12 cellular contexts compared by ENCODE assay signal in genomic region chr2:99880148-99880983, GRCh38.
DNase-seq lines count a peak whose midpoint lies in the region; ATAC-seq, FAIRE-seq and TF ChIP-seq lines count a peak whose summit lies in the region.
"Had no signal": no experiment of that assay in that cellular context is flagged by ENCODE, and none has a peak within 500 bp of the region (broad histone marks: within the 10 kb centered on the region; RNA-seq: fewer than 3 reads in every experiment).

No MANE protein-coding gene starts in this region.

- H3K36me3 ChIP-seq in lung (ENCODE audit: control insufficient read depth in 2 of 2, insufficient read depth in 2 of 2, low read length in 2 of 2): no peaks in the 10 kb centered on the region
- H3K36me3 ChIP-seq: heart right ventricle had no signal

- no peaks in the 10 kb centered on the region for H3K9me3 ChIP-seq in lung (ENCODE audit: control insufficient read depth in 2 of 2, insufficient read depth in 1 of 2, low read length in 1 of 2)
- H3K9me3 ChIP-seq: heart right ventricle had no signal

- H3K4me1 ChIP-seq in lung (ENCODE audit: control insufficient read depth in 2 of 2, insufficient read depth in 2 of 2, low read length in 2 of 2): peaks cover 7 to 13% of the 10 kb centered on the region in 2 donors
- H3K4me1 ChIP-seq: parathyroid adenoma had no signal

- no peak overlapping the region for H3K27ac ChIP-seq in lung (ENCODE audit: low read depth in 1 of 2, low read length in 1 of 2)
- H3K27ac ChIP-seq: parathyroid adenoma had no signal

- H3K9me3 Mint-ChIP-seq in activated CD4-positive, alpha-beta T cell treated with anti-CD3 and anti-CD28 coated beads, Interleukin-2, amount 10 ng/mL, durations not matched to agents 24 days and 14 days: no peaks in the 10 kb centered on the region
- H3K9me3 Mint-ChIP-seq: activated naive CD8-positive, alpha-beta T cell treated with anti-CD3 and anti-CD28 coated beads, Interleukin-2, amount 10 ng/mL, durations not matched to agents 7 days and 5 days had no signal

- peak; percentile 91 for FAIRE-seq in HTR-8/SVneo (lab: Jason Lieb, UNC)

- H3K27me3 Mint-ChIP-seq in activated CD4-positive, alpha-beta T cell treated with anti-CD3 and anti-CD28 coated beads, Interleukin-2, amount 10 ng/mL, durations not matched to agents 24 days and 14 days: peaks cover 3% of the 10 kb centered on the region

- no peaks in the 10 kb centered on the region for H3K27me3 ChIP-seq in lung (ENCODE audit: control insufficient read depth, insufficient read depth)

- no peak overlapping the region for H3K4me3 Mint-ChIP-seq in activated CD4-positive, alpha-beta T cell treated with anti-CD3 and anti-CD28 coated beads, Interleukin-2, amount 10 ng/mL, durations not matched to agents 24 days and 14 days
- H3K4me3 Mint-ChIP-seq: activated naive CD8-positive, alpha-beta T cell treated with anti-CD3 and anti-CD28 coated beads, Interleukin-2, amount 10 ng/mL, durations not matched to agents 7 days and 5 days had no signal

- intact Hi-C loops in activated CD4-positive, alpha-beta T cell treated with anti-CD3 and anti-CD28 coated beads, Interleukin-2, amount 10 ng/mL, durations not matched to agents 24 days and 14 days (cut with micrococcal nuclease): no loop called here

- no peaks in the 10 kb centered on the region for H3K4me1 Mint-ChIP-seq in activated CD4-positive, alpha-beta T cell treated with anti-CD3 and anti-CD28 coated beads, Interleukin-2, amount 10 ng/mL, durations not matched to agents 24 days and 14 days
- H3K4me1 Mint-ChIP-seq: activated naive CD8-positive, alpha-beta T cell treated with anti-CD3 and anti-CD28 coated beads, Interleukin-2, amount 10 ng/mL, durations not matched to agents 7 days and 5 days had no signal

- ATAC-seq in lung (ENCODE audit: insufficient read depth, low FRiP score) (no peak), GM21360 (IDR thresholded peaks at IDR 0.05; ENCODE audit: unreplicated experiment) (no peak)

- WGBS in lung, 2 donors: 91 to 92% methylated on average over 17 of the region's 17 CpGs

- no peak overlapping the region for H3K27ac Mint-ChIP-seq in activated CD4-positive, alpha-beta T cell treated with anti-CD3 and anti-CD28 coated beads, Interleukin-2, amount 10 ng/mL, durations not matched to agents 24 days and 14 days
- H3K27ac Mint-ChIP-seq: activated naive CD8-positive, alpha-beta T cell treated with anti-CD3 and anti-CD28 coated beads, Interleukin-2, amount 10 ng/mL, durations not matched to agents 7 days and 5 days had no signal

- no peaks in the 10 kb centered on the region for H3K36me3 Mint-ChIP-seq in activated CD4-positive, alpha-beta T cell treated with anti-CD3 and anti-CD28 coated beads, Interleukin-2, amount 10 ng/mL, durations not matched to agents 24 days and 14 days (ENCODE audit: low read depth)
- H3K36me3 Mint-ChIP-seq: activated naive CD8-positive, alpha-beta T cell treated with anti-CD3 and anti-CD28 coated beads, Interleukin-2, amount 10 ng/mL, durations not matched to agents 7 days and 5 days had no signal

- peak overlapping the region; percentile 5 for H3K4me3 ChIP-seq in lung
- H3K4me3 ChIP-seq: heart right ventricle had no signal

- DNase-seq in AG08396 (ENCODE audit: low spot score) (peak; percentile 33), HTR-8/SVneo (ENCODE audit: insufficient read length, low spot score) (peak; percentile 57), astrocyte of the hippocampus (ENCODE audit: low read depth, low spot score) (peak; percentile 88), lung (ENCODE audit: low spot score) (no peak), GM10266 (ENCODE audit: extremely low spot score) (no peak)
- DNase-seq in activated CD4-positive, alpha-beta T cell treated with anti-CD3 and anti-CD28 coated beads, Interleukin-2, amount 10 ng/mL, durations not matched to agents 24 days and 14 days: no peak
- DNase-seq in stimulated activated CD8-positive, alpha-beta memory T cell treated with anti-CD3 and anti-CD28 coated beads, Interleukin-4, amount 100 ng/mL, for 48 hours: no peak
- DNase-seq: activated naive CD8-positive, alpha-beta T cell treated with anti-CD3 and anti-CD28 coated beads, Interleukin-2, amount 10 ng/mL, durations not matched to agents 7 days and 5 days; DMS79 treated with DMSO at 0.1 percent for 48 hours; heart right ventricle had no signal

- TF ChIP-seq CTCF in lung (IDR thresholded peaks at IDR 0.05; ENCODE audit: control extremely low read depth, extremely low read depth): no peak
- TF ChIP-seq CTCF in GM10266 (IDR thresholded peaks at IDR 0.05; ENCODE audit: control insufficient read depth, insufficient read depth, low read depth, missing control alignments): no peak

Comparison
In these comparisons a context has a peak if more than half of its experiments do, and no peak if none do; other contexts are left out.
1. DNase-seq: peak in AG08396 (single experiment), HTR-8/SVneo (single experiment) and astrocyte of the hippocampus (single experiment); none in lung (single experiment), GM10266 (single experiment), activated CD4-positive, alpha-beta T cell treated with anti-CD3 and anti-CD28 coated beads, Interleukin-2, amount 10 ng/mL, durations not matched to agents 24 days and 14 days (single experiment) and stimulated activated CD8-positive, alpha-beta memory T cell treated with anti-CD3 and anti-CD28 coated beads, Interleukin-4, amount 100 ng/mL, for 48 hours (single experiment).